Comparison of ENCODE assay signal across 6 cellular contexts in genomic region chr19:38375748-38376147, GRCh38. TPM values are rescaled to one million over a fixed set of nuclear protein-coding genes. Genes with fewer than 3 reads are reported as not detected.
DNase-seq lines count a peak whose midpoint lies in the region; ATAC-seq and TF ChIP-seq lines count a peak whose summit lies in the region.

No MANE protein-coding gene starts in this region.

- H3K27me3 ChIP-seq in neutrophil: peaks cover 11% of the 10 kb centered on the region

- H3K36me3 ChIP-seq in neutrophil: peaks cover 36% of the 10 kb centered on the region

- peaks cover 16% of the 10 kb centered on the region in 2 experiments for H3K4me1 ChIP-seq in neutrophil (ENCODE audit: control insufficient read depth in 1 of 2, insufficient read depth in 1 of 2, low read depth in 1 of 2, low read length in 1 of 2)

- H3K9me3 ChIP-seq in neutrophil: no peaks in the 10 kb centered on the region

- H3K4me1 Mint-ChIP-seq in HFFc6 (ENCODE audit: low read depth): peaks cover 28% of the 10 kb centered on the region
- H3K4me1 Mint-ChIP-seq in central memory CD8-positive, alpha-beta T cell: peaks cover 36% of the 10 kb centered on the region

- H3K36me3 Mint-ChIP-seq in HFFc6 (ENCODE audit: low read depth): peaks cover 17% of the 10 kb centered on the region
- peaks cover 29% of the 10 kb centered on the region for H3K36me3 Mint-ChIP-seq in central memory CD8-positive, alpha-beta T cell (ENCODE audit: insufficient read depth)

- H3K4me3 ChIP-seq in neutrophil (ENCODE audit: low read depth in 1 of 2, low read length in 1 of 2): peak overlapping the region in 1 of 2 experiments; percentile 93

- no peaks in the 10 kb centered on the region for H3K9me3 Mint-ChIP-seq in HFFc6
- H3K9me3 Mint-ChIP-seq in central memory CD8-positive, alpha-beta T cell: no peaks in the 10 kb centered on the region

- TF ChIP-seq CTCF in HFFc6 (IDR thresholded peaks at IDR 0.05): no peak
- TF ChIP-seq CTCF in neutrophil (IDR thresholded peaks at IDR 0.05): no peak

- H3K27me3 Mint-ChIP-seq in HFFc6 (ENCODE audit: insufficient read depth): peaks cover 8% of the 10 kb centered on the region; the same call in 1 of the 2 replicates
- H3K27me3 Mint-ChIP-seq in central memory CD8-positive, alpha-beta T cell: no peaks in the 10 kb centered on the region

- H3K4me3 Mint-ChIP-seq in HFFc6: peak overlapping the region; percentile 95
- peak overlapping the region; percentile 99 for H3K4me3 Mint-ChIP-seq in central memory CD8-positive, alpha-beta T cell

- peak overlapping the region; percentile 97 for H3K27ac Mint-ChIP-seq in HFFc6
- H3K27ac Mint-ChIP-seq in central memory CD8-positive, alpha-beta T cell (ENCODE audit: low read depth): peak overlapping the region; percentile 99

- peak; percentile 59 for DNase-seq in HFFc6
- no peak for DNase-seq in central memory CD8-positive, alpha-beta T cell (ENCODE audit: low spot score in 2 of 2)
- DNase-seq in NCI-H2171 treated with DMSO at 0.1 percent for 48 hours (lab: John Stamatoyannopoulos, UW): no peak
- DNase-seq in amygdala (lab: John Stamatoyannopoulos, UW): no peak

- no peak for ATAC-seq in central memory CD8-positive, alpha-beta T cell (replicated peaks; ENCODE audit: extremely low read depth, poor library complexity, severe bottlenecking)
- ATAC-seq in GM19035 (IDR thresholded peaks at IDR 0.05; ENCODE audit: unreplicated experiment): no peak

- H3K27ac ChIP-seq in neutrophil: peak overlapping the region; percentile 96

RNA-seq across cellular contexts. Expression of gene PSMD8, which starts 1.4 kb away (rescaled TPM):
- total RNA-seq in HFFc6 (2021; fragmentation: NEBNext Ultra II Directional; extraction: Animal tissue kit (Norgen Biotek cat#: 25700)): 100 to 1,000 TPM; 229 to 298 (median 259) TPM

RNA-seq across cellular contexts. Expression of gene GGN, which starts 12.1 kb away (rescaled TPM):
- total RNA-seq in HFFc6 (2021; fragmentation: NEBNext Ultra II Directional; extraction: Animal tissue kit (Norgen Biotek cat#: 25700)): 1 to 10 TPM; 1.7 to 3.2 (median 2.2) TPM

RNA-seq across cellular contexts. Expression of gene SPRED3, which starts 12.7 kb away (rescaled TPM):
- total RNA-seq in HFFc6 (2021; fragmentation: NEBNext Ultra II Directional; extraction: Animal tissue kit (Norgen Biotek cat#: 25700)): 10 to 100 TPM; 11.7 to 15.3 (median 13.1) TPM

RNA-seq across cellular contexts. Expression of gene FAM98C, which starts 27.1 kb away (rescaled TPM):
- total RNA-seq in HFFc6 (2021; fragmentation: NEBNext Ultra II Directional; extraction: Animal tissue kit (Norgen Biotek cat#: 25700)): 10 to 100 TPM; 12.5 to 16.9 (median 15.6) TPM

RNA-seq across cellular contexts. Expression of gene CATSPERG, which starts 40.1 kb away (rescaled TPM):
- total RNA-seq in HFFc6 (2021; fragmentation: NEBNext Ultra II Directional; extraction: Animal tissue kit (Norgen Biotek cat#: 25700)): under 1 TPM in 5 of 6 experiments, not detected in 1; 0.14 to 0.66 (median 0.25) TPM
